Comparison of ENCODE assay signal across 21 cellular contexts in genomic region chr7:120615703-120616102, GRCh38.
A peak's percentile ranks its signal among the peaks of the same experiment; 100 is the strongest.
DNase-seq lines count a peak whose midpoint lies in the region; ATAC-seq and TF ChIP-seq lines count a peak whose summit lies in the region.
"Had no signal": no experiment of that assay in that cellular context is flagged by ENCODE, and none has a peak within 500 bp of the region (broad histone marks: within the 10 kb centered on the region; RNA-seq: fewer than 3 reads in every experiment).

No MANE protein-coding gene starts in this region.

- H3K36me3 ChIP-seq in KMS-11 (ENCODE audit: insufficient read depth) (no peaks in the 10 kb centered on the region), Caco-2 (ENCODE audit: control insufficient read depth, insufficient read depth, low read length) (no peaks in the 10 kb centered on the region), MM.1S (replicated peaks; ENCODE audit: insufficient read depth, low read length) (no peaks in the 10 kb centered on the region)

- H3K4me3 ChIP-seq in KMS-11 (IDR thresholded peaks at IDR 0.05; ENCODE audit: insufficient read depth, low read depth, low read length) (no peak overlapping the region), Caco-2 (ENCODE audit: low read depth, low read length) (no peak overlapping the region), MM.1S (ENCODE audit: low read length) (no peak overlapping the region)
- H3K4me3 ChIP-seq: testis had no signal

- no peaks in the 10 kb centered on the region for H3K36me3 Mint-ChIP-seq in Caco-2 (ENCODE audit: insufficient read depth, unreplicated experiment)
- H3K36me3 Mint-ChIP-seq: activated naive CD8-positive, alpha-beta T cell treated with anti-CD3 and anti-CD28 coated beads, Interleukin-2, amount 10 ng/mL, durations not matched to agents 7 days and 5 days; CD4-positive, alpha-beta memory T cell; naive B cell had no signal

- H3K27ac Mint-ChIP-seq in Caco-2 (ENCODE audit: unreplicated experiment) = no peak overlapping the region
- H3K27ac Mint-ChIP-seq: activated naive CD8-positive, alpha-beta T cell treated with anti-CD3 and anti-CD28 coated beads, Interleukin-2, amount 10 ng/mL, durations not matched to agents 7 days and 5 days; CD4-positive, alpha-beta memory T cell; H9; naive B cell had no signal

- no peaks in the 10 kb centered on the region for H3F3A ChIP-seq in MM.1S (ENCODE audit: insufficient read depth, low read length)

- H3K9me3 ChIP-seq in Caco-2 = no peaks in the 10 kb centered on the region
- no peaks in the 10 kb centered on the region for H3K9me3 ChIP-seq in MM.1S (replicated peaks; ENCODE audit: insufficient read depth, low read length)
- H3K9me3 ChIP-seq: SK-N-SH, testis had no signal

- intact Hi-C loops in Caco-2 (cut with micrococcal nuclease; ENCODE audit: unreplicated experiment) = no loop called here

- POLR2A ChIA-PET in Caco-2 (lab: Charles Lee) = no interaction called here

- H3K79me2 ChIP-seq in KMS-11 (ENCODE audit: insufficient read depth, low read depth) (no peaks in the 10 kb centered on the region), MM.1S (ENCODE audit: low read length) (no peaks in the 10 kb centered on the region)

- no peaks in the 10 kb centered on the region for H3K27me3 ChIP-seq in KMS-11 (ENCODE audit: insufficient read depth, low read depth)
- H3K27me3 ChIP-seq in Caco-2 (replicated peaks; ENCODE audit: control insufficient read depth, insufficient read depth, low read length) = no peaks in the 10 kb centered on the region
- H3K27me3 ChIP-seq in MM.1S (replicated peaks; ENCODE audit: insufficient read depth, low read length) = no peaks in the 10 kb centered on the region
- H3K27me3 ChIP-seq: testis had no signal

- no peak overlapping the region for H3K9ac ChIP-seq in KMS-11
- H3K9ac ChIP-seq in MM.1S (ENCODE audit: low read length) = no peak overlapping the region
- H3K9ac ChIP-seq: SK-N-SH had no signal

- no peaks in the 10 kb centered on the region for H4K20me1 ChIP-seq in KMS-11 (ENCODE audit: insufficient read depth)
- no peaks in the 10 kb centered on the region for H4K20me1 ChIP-seq in MM.1S (ENCODE audit: insufficient read depth, low read length)

- CTCF ChIA-PET in Caco-2 (lab: Charles Lee) = no interaction called here

- BruUV-seq in Caco-2 (replicated peaks; lab: Mats Ljungman, UMichigan) = no TSS peak

- H3K27me3 Mint-ChIP-seq in Caco-2 (ENCODE audit: insufficient read depth, unreplicated experiment) = no peaks in the 10 kb centered on the region
- H3K27me3 Mint-ChIP-seq: activated naive CD8-positive, alpha-beta T cell treated with anti-CD3 and anti-CD28 coated beads, Interleukin-2, amount 10 ng/mL, durations not matched to agents 7 days and 5 days; CD4-positive, alpha-beta memory T cell had no signal

- no peaks in the 10 kb centered on the region for H3K4me1 Mint-ChIP-seq in Caco-2 (ENCODE audit: low read depth, unreplicated experiment)
- H3K4me1 Mint-ChIP-seq: activated naive CD8-positive, alpha-beta T cell treated with anti-CD3 and anti-CD28 coated beads, Interleukin-2, amount 10 ng/mL, durations not matched to agents 7 days and 5 days; CD4-positive, alpha-beta memory T cell; H9; naive B cell had no signal

- no peaks in the 10 kb centered on the region for H3K9me3 Mint-ChIP-seq in Caco-2 (ENCODE audit: unreplicated experiment)
- H3K9me3 Mint-ChIP-seq: activated naive CD8-positive, alpha-beta T cell treated with anti-CD3 and anti-CD28 coated beads, Interleukin-2, amount 10 ng/mL, durations not matched to agents 7 days and 5 days; activated T-cell treated with anti-CD3 and anti-CD28 coated beads, Interleukin-2, amount 50 U/mL, for 4 hours; H9 had no signal

- H2AFZ ChIP-seq in KMS-11 (ENCODE audit: low read depth) (peak overlapping the region; percentile 20; the same call in 1 of the 2 replicates), MM.1S (ENCODE audit: low read length) (no peak overlapping the region)

- H3K9me2 ChIP-seq in MM.1S (replicated peaks; ENCODE audit: insufficient read depth, low read length) = no peaks in the 10 kb centered on the region
- H3K9me2 ChIP-seq: SK-N-SH had no signal

- no peak overlapping the region for H3K4me3 Mint-ChIP-seq in Caco-2 (ENCODE audit: unreplicated experiment)
- H3K4me3 Mint-ChIP-seq: activated naive CD8-positive, alpha-beta T cell treated with anti-CD3 and anti-CD28 coated beads, Interleukin-2, amount 10 ng/mL, durations not matched to agents 7 days and 5 days; activated T-cell treated with anti-CD3 and anti-CD28 coated beads, Interleukin-2, amount 50 U/mL, for 4 hours; CD4-positive, alpha-beta memory T cell; H9; naive B cell had no signal

- peak overlapping the region; percentile 69 for H3K4me2 ChIP-seq in KMS-11
- no peak overlapping the region for H3K4me2 ChIP-seq in MM.1S (ENCODE audit: low read depth, low read length)
- H3K4me2 ChIP-seq: SK-N-SH had no signal

- H3K27ac ChIP-seq in KMS-11 (peak overlapping the region; percentile 2; the same call in 1 of the 2 replicates), MM.1S (ENCODE audit: low read length) (no peak overlapping the region)
- H3K27ac ChIP-seq: testis had no signal

- no peak for TF ChIP-seq CTCF in KMS-11 (conservative IDR thresholded peaks at IDR 0.05; ENCODE audit: low read depth, low read length)
- no peak for TF ChIP-seq CTCF in Caco-2 (IDR thresholded peaks at IDR 0.05; ENCODE audit: insufficient read depth in 1 of 2, low read depth in 1 of 2, low read length in 1 of 2, severe bottlenecking in 1 of 2, unreplicated experiment in 1 of 2)
- no peak for TF ChIP-seq CTCF in MM.1S (IDR thresholded peaks at IDR 0.05; ENCODE audit: low read length)

- no peak for DNase-seq in activated CD8-positive, alpha-beta memory T cell treated with anti-CD3 and anti-CD28 coated beads, Interleukin-2, amount 50 U/mL, for 48 hours
- no peak for DNase-seq in Caco-2
- DNase-seq in MM.1S = no peak
- no peak for DNase-seq in NCI-H2171 (lab: John Stamatoyannopoulos, UW)
- DNase-seq: activated naive CD8-positive, alpha-beta T cell treated with anti-CD3 and anti-CD28 coated beads, Interleukin-2, amount 10 ng/mL, durations not matched to agents 7 days and 5 days; activated T-cell treated with anti-CD3 and anti-CD28 coated beads, Interleukin-2, amount 50 U/mL, for 4 hours; CD4-positive, alpha-beta memory T cell; effector CD4-positive, alpha-beta T cell; H9; head of caudate nucleus; naive B cell; NCI-H2029 treated with DMSO at 0.1 percent for 48 hours; NCI-H524; PC-3; SK-N-SH; small intestine; testis had no signal

- H3K4me1 ChIP-seq in KMS-11 (ENCODE audit: low read depth, poor library complexity, severe bottlenecking) (peaks cover 36% of the 10 kb centered on the region), Caco-2 (no peaks in the 10 kb centered on the region), MM.1S (ENCODE audit: low read length) (no peaks in the 10 kb centered on the region)
- H3K4me1 ChIP-seq: testis had no signal

- ATAC-seq in GM18502 (IDR thresholded peaks at IDR 0.05; ENCODE audit: poor library complexity, unreplicated experiment) (peak; percentile 74), GM19395 (IDR thresholded peaks at IDR 0.05; ENCODE audit: unreplicated experiment) (peak; percentile 69), HG02798 (IDR thresholded peaks at IDR 0.05; ENCODE audit: poor library complexity, unreplicated experiment) (peak; percentile 76)
- ATAC-seq: activated T-cell treated with anti-CD3 and anti-CD28 coated beads, Interleukin-2, amount 50 U/mL, for 4 hours; PC-3 had no signal
